In the genomic region with DNA sequence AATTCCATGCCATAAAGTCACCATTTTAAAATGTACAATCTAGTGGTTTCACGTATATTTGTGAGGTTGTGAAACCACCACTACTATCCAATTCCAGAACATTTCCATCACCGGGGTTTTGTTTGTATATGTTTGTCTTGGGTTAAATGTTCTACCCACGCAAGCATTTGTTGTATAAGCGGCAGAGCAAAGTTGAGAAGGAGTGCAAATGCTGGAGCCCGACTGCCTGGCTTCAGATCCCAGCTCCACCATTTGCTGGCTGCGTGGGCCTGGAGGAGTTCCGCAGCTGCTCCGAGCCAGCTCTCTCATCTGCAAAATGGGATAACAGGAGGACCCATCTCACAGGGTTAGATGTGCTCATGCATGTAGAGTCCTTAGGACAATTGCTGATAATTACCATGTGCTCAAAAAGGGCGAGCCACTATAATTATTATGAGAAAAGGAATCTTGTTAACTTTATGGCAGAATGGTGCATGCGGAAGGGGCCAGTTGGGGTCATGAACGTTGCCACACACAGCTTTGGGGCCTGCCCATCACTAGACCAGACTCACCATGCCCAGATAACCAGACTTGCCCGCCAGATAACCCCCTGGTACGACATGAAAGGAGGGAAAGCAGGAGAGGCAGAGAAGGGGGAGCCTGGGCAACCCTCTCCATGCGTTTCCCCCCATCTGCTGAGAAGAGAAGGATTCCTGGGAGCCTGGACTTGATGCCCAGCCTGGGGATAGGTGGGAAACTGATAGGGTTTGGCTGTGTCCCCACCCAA, we compare ENCODE assay signal across 18 cellular contexts. TPM values are rescaled to one million over a fixed set of nuclear protein-coding genes. Genes with fewer than 3 reads are reported as not detected.
DNase-seq lines count a peak whose midpoint lies in the region; ATAC-seq, FAIRE-seq and TF ChIP-seq lines count a peak whose summit lies in the region.
"Had no signal": no experiment of that assay in that cellular context is flagged by ENCODE, and none has a peak within 500 bp of the region (broad histone marks: within the 10 kb centered on the region; RNA-seq: fewer than 3 reads in every experiment).

No MANE protein-coding gene starts in this region.

- DNase-seq in HTR-8/SVneo (ENCODE audit: insufficient read length, low spot score) (no peak), astrocyte (ENCODE audit: low read depth) (no peak), fibroblast of villous mesenchyme (ENCODE audit: low read depth) (peak; percentile 81), spleen (peak; percentile 40), KBM-7 (no peak), testis (no peak), ACHN (no peak)
- DNase-seq: activated CD4-positive, alpha-beta T cell treated with anti-CD3 and anti-CD28 coated beads, Interleukin-2, amount 10 ng/mL, durations not matched to agents 7 days and 5 days; BE2C; left ventricle myocardium superior; natural killer cell; retina; substantia nigra had no signal

- H3K27ac Mint-ChIP-seq in astrocyte (ENCODE audit: unreplicated experiment) = peak overlapping the region; percentile 59
- H3K27ac Mint-ChIP-seq: dendritic cell treated with granulocyte-macrophage colony-stimulating factor and Interleukin-4, amounts not matched to agents 40 ng/mL and 50 ng/mL, for 4 days; GM23338; natural killer cell had no signal

- H3K4me2 ChIP-seq in astrocyte (ENCODE audit: low read length) = peak overlapping the region; percentile 50
- H3K4me2 ChIP-seq: GM23338 had no signal

- 85 to 92% (median 90%) methylated on average over 13 to 14 of the region's 14 CpGs for WGBS in spleen, 5 donors
- 90 to 96% methylated on average over 12 to 14 of the region's 14 CpGs for WGBS in testis, 2 donors

- H3K9ac ChIP-seq in astrocyte (ENCODE audit: low read length) = peak overlapping the region; percentile 14

- H3K4me1 ChIP-seq in astrocyte (ENCODE audit: insufficient read depth, low read length) = peaks cover 90% of the 10 kb centered on the region
- H3K4me1 ChIP-seq in spleen = peaks cover 17 to 91% (median 64%) of the 10 kb centered on the region in 6 donors
- H3K4me1 ChIP-seq in testis = peaks cover 43% of the 10 kb centered on the region

- H2AFZ ChIP-seq in astrocyte (ENCODE audit: low read depth, low read length) = no peak overlapping the region
- H2AFZ ChIP-seq: GM23338 had no signal

- no peak for ATAC-seq in GM18502 (IDR thresholded peaks at IDR 0.05; ENCODE audit: poor library complexity, unreplicated experiment)
- ATAC-seq: GM23338, left ventricle myocardium superior, natural killer cell had no signal

- H3K27me3 ChIP-seq in astrocyte (ENCODE audit: insufficient read depth, low read length) = no peaks in the 10 kb centered on the region
- H3K27me3 ChIP-seq in spleen (replicated peaks in 1 of 7) = peaks cover 0 to 22% (median 3%) of the 10 kb centered on the region in 7 donors
- H3K27me3 ChIP-seq in testis = no peaks in the 10 kb centered on the region
- H3K27me3 ChIP-seq: BE2C, SJSA1 had no signal

- intact Hi-C loops in spleen (cut with DNase I; ENCODE audit: low total_unique reads) (no loop called here), testis (cut with DNase I; ENCODE audit: low total_unique reads) (no loop called here)

- H3K4me3 ChIP-seq in astrocyte (ENCODE audit: insufficient read depth, low read depth, low read length) = no peak overlapping the region
- H3K4me3 ChIP-seq in fibroblast of villous mesenchyme (ENCODE audit: low read depth, low read length) = no peak overlapping the region
- H3K4me3 ChIP-seq in spleen = no peak overlapping the region
- H3K4me3 ChIP-seq in testis = no peak overlapping the region
- H3K4me3 ChIP-seq: GM23338, SJSA1 had no signal

- peaks cover 100% of the 10 kb centered on the region for H3K79me2 ChIP-seq in astrocyte (ENCODE audit: insufficient read depth, low read length)

- H4K20me1 ChIP-seq in astrocyte (ENCODE audit: insufficient read depth, low read length) = peaks cover 97% of the 10 kb centered on the region

- H3K36me3 ChIP-seq in astrocyte (ENCODE audit: insufficient read depth, low read length) (peaks cover 72% of the 10 kb centered on the region), spleen (peaks cover 0 to 43% (median 7%) of the 10 kb centered on the region in 6 donors), testis (ENCODE audit: low read depth, missing control alignments) (no peaks in the 10 kb centered on the region)

- H3K9me3 ChIP-seq in astrocyte (ENCODE audit: insufficient read depth, low read depth, low read length) (no peaks in the 10 kb centered on the region), spleen (peaks cover 0 to 12% (median 5%) of the 10 kb centered on the region in 8 donors), testis (no peaks in the 10 kb centered on the region)
- H3K9me3 ChIP-seq: BE2C, SJSA1 had no signal

- H3K27me3 Mint-ChIP-seq in astrocyte (ENCODE audit: low read depth, unreplicated experiment) = no peaks in the 10 kb centered on the region
- H3K27me3 Mint-ChIP-seq: activated CD4-positive, alpha-beta T cell treated with anti-CD3 and anti-CD28 coated beads, Interleukin-2, amount 10 ng/mL, durations not matched to agents 7 days and 5 days; dendritic cell treated with granulocyte-macrophage colony-stimulating factor and Interleukin-4, amounts not matched to agents 40 ng/mL and 50 ng/mL, for 4 days had no signal

- peaks cover 86% of the 10 kb centered on the region for H3K4me1 Mint-ChIP-seq in astrocyte (ENCODE audit: low read depth, unreplicated experiment)

- H3K27ac ChIP-seq in astrocyte (ENCODE audit: low read depth, low read length) = peak overlapping the region; percentile 27
- peak overlapping the region in 1 of 8 donors; percentile 58 for H3K27ac ChIP-seq in spleen
- H3K27ac ChIP-seq in testis = no peak overlapping the region
- H3K27ac ChIP-seq: SJSA1 had no signal

- in situ Hi-C loops in KBM-7 (cut with MboI; ENCODE audit: low pct_unique_long_range_greater_than_20kb, low sequenced_read_pairs) = no loop called here
- in situ Hi-C loops in ACHN (cut with HindIII; ENCODE audit: low pct_ligation_motif_present, low pct_unique_long_range_greater_than_20kb, low sequenced_read_pairs) = no loop called here

- H3K9me3 Mint-ChIP-seq in astrocyte (ENCODE audit: unreplicated experiment) = no peaks in the 10 kb centered on the region
- H3K9me3 Mint-ChIP-seq: GM23338, natural killer cell had no signal

- no peak for TF ChIP-seq POLR2A in spleen (IDR thresholded peaks at IDR 0.05)
- no peak for TF ChIP-seq POLR2A in testis (IDR thresholded peaks at IDR 0.05)

- FAIRE-seq in HTR-8/SVneo (lab: Jason Lieb, UNC) (peak; percentile 13), astrocyte (lab: Jason Lieb, UNC) (no peak)
- FAIRE-seq: TTC549 had no signal

- peak overlapping the region; percentile 54 for H3K4me3 Mint-ChIP-seq in astrocyte (ENCODE audit: unreplicated experiment)
- H3K4me3 Mint-ChIP-seq: activated CD4-positive, alpha-beta T cell treated with anti-CD3 and anti-CD28 coated beads, Interleukin-2, amount 10 ng/mL, durations not matched to agents 7 days and 5 days; dendritic cell treated with granulocyte-macrophage colony-stimulating factor and Interleukin-4, amounts not matched to agents 40 ng/mL and 50 ng/mL, for 4 days; GM23338; natural killer cell had no signal

- no peak for TF ChIP-seq CTCF in astrocyte (IDR thresholded peaks at IDR 0.05; ENCODE audit: insufficient read depth, low read depth, low read length)
- no peak for TF ChIP-seq CTCF in fibroblast of villous mesenchyme (IDR thresholded peaks at IDR 0.05; ENCODE audit: insufficient read depth, low read depth, low read length)
- no peak for TF ChIP-seq CTCF in spleen (IDR thresholded peaks at IDR 0.05 in 8 of 11, conservative IDR thresholded peaks at IDR 0.05 in 3 of 11)
- TF ChIP-seq CTCF in testis (IDR thresholded peaks at IDR 0.05) = no peak

- H3K36me3 Mint-ChIP-seq in astrocyte (ENCODE audit: low read depth, unreplicated experiment) = peaks cover 48% of the 10 kb centered on the region
- H3K36me3 Mint-ChIP-seq: natural killer cell had no signal

RNA-seq across cellular contexts. Expression of gene ACTN1, which starts 6.4 kb away (rescaled TPM):
- total RNA-seq in astrocyte (1,163 and 1,186 TPM in 2 replicates), fibroblast of villous mesenchyme (768 and 1,023 TPM in 2 replicates), spleen (100 to 1,000 TPM in 5 of 7 donors, 10 to 100 TPM in 2; 87.3 to 315 (median 121) TPM), testis (10 to 100 TPM; 51.0 to 69.5 TPM)
- polyA plus RNA-seq in spleen (10 to 100 TPM; 15.4 to 33.0 (median 26.0) TPM), testis (ENCODE audit: insufficient read depth, low read depth, low replicate concordance) (82.3 TPM)

Comparison
In these comparisons a context has a peak if more than half of its experiments do, and no peak if none do; other contexts are left out.
1. DNase-seq: peak in fibroblast of villous mesenchyme (single experiment) and spleen (single experiment); none in HTR-8/SVneo (single experiment), astrocyte (single experiment), KBM-7 (single experiment), testis (single experiment) and ACHN (single experiment).